ENCODE assay signal across 15 cellular contexts in the genomic region with DNA sequence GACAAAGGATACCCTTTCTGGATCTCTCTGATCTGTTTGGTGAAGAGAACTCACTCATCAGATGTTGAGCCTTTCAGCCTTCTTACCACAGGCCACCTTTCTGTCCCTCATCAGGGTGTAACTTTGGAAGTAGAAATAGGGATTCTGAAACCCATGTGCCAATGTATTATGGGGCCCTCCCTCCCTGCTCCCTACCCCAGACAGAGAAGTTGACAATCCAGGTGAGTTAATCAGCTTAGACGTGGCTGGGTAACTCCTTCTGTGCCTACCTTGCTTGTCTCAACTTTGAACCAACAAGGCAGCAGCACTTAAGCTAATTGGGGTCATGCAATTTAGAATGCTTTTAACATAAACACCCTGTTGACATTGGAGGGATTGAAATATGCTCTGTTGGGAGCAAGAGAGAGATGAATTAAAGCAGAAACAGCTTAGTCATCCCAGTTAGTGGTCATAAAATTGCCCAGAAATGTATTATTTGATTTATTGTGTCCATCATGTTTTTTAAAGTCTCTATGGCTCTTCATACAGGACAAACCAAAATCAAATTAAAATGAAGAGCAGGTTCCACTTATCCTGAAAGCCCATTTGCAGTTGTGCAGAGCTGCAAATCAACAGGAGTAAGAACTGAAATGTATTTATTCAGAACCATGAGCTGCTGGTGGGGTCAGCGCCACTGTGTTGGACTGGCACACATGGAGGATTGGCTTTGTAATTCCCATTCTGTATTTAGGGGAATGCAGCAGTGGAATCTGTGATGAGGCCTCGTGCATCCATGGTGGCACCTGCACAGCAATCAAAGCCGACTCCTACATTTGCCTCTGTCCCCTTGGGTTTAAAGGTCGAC.
"Had no signal": no experiment of that assay in that cellular context is flagged by ENCODE, and none has a peak within 500 bp of the region (broad histone marks: within the 10 kb centered on the region; RNA-seq: fewer than 3 reads in every experiment).

No MANE protein-coding gene starts in this region.

- H3K4me1 Mint-ChIP-seq: immature natural killer cell, naive B cell had no signal

- H3K4me1 ChIP-seq: breast epithelium, esophagus muscularis mucosa, lower lobe of right lung, stomach had no signal

- H3K36me3 ChIP-seq: breast epithelium, esophagus muscularis mucosa, lower lobe of right lung, stomach, thoracic aorta had no signal

- H3K27ac ChIP-seq: breast epithelium, esophagus muscularis mucosa, lower lobe of right lung, skin epidermis, stomach, thoracic aorta had no signal

- H3K27ac Mint-ChIP-seq: activated CD8-positive, alpha-beta memory T cell treated with anti-CD3 and anti-CD28 coated beads, Interleukin-2, amount 10 ng/mL, durations not matched to agents 7 days and 5 days; activated naive CD4-positive, alpha-beta T cell treated with anti-CD3 and anti-CD28 coated beads, Interleukin-2, amount 50 U/mL, for 72 hours; activated T-cell treated with anti-CD3 and anti-CD28 coated beads, Interleukin-2, amount 50 U/mL, for 24 hours; immature natural killer cell; naive B cell had no signal

- FAIRE-seq: endometrium had no signal

- H3K9me3 ChIP-seq: breast epithelium, esophagus muscularis mucosa, lower lobe of right lung, stomach, thoracic aorta had no signal

- H3K4me3 Mint-ChIP-seq: activated CD8-positive, alpha-beta memory T cell treated with anti-CD3 and anti-CD28 coated beads, Interleukin-2, amount 10 ng/mL, durations not matched to agents 7 days and 5 days; activated T-cell treated with anti-CD3 and anti-CD28 coated beads, Interleukin-2, amount 50 U/mL, for 24 hours; immature natural killer cell; naive B cell had no signal

- H3K4me3 ChIP-seq: breast epithelium, esophagus muscularis mucosa, lower lobe of right lung, skin epidermis, stomach, thoracic aorta had no signal

- H3K27me3 ChIP-seq: breast epithelium, esophagus muscularis mucosa had no signal

- H3K9me3 Mint-ChIP-seq: activated naive CD4-positive, alpha-beta T cell treated with anti-CD3 and anti-CD28 coated beads, Interleukin-2, amount 50 U/mL, for 72 hours; activated T-cell treated with anti-CD3 and anti-CD28 coated beads, Interleukin-2, amount 50 U/mL, for 24 hours; immature natural killer cell had no signal

- H3K36me3 Mint-ChIP-seq: activated CD8-positive, alpha-beta memory T cell treated with anti-CD3 and anti-CD28 coated beads, Interleukin-2, amount 10 ng/mL, durations not matched to agents 7 days and 5 days; activated naive CD4-positive, alpha-beta T cell treated with anti-CD3 and anti-CD28 coated beads, Interleukin-2, amount 50 U/mL, for 72 hours; immature natural killer cell; naive B cell had no signal

- DNase-seq: activated CD4-positive, alpha-beta T cell treated with anti-CD3 and anti-CD28 coated beads, Interleukin-2, amount 50 U/mL, for 4 hours; activated CD8-positive, alpha-beta memory T cell treated with anti-CD3 and anti-CD28 coated beads, Interleukin-2, amount 10 ng/mL, durations not matched to agents 7 days and 5 days; activated effector memory CD4-positive, alpha-beta T cell treated with anti-CD3 and anti-CD28 coated beads, Interleukin-2, amount 50 U/mL, for 16 hours; activated T-cell treated with anti-CD3 and anti-CD28 coated beads, Interleukin-2, amount 50 U/mL, for 24 hours; immature natural killer cell; lower lobe of right lung; midbrain; naive B cell; stomach had no signal
